26 cellular contexts compared by ENCODE assay signal in the genomic region with DNA sequence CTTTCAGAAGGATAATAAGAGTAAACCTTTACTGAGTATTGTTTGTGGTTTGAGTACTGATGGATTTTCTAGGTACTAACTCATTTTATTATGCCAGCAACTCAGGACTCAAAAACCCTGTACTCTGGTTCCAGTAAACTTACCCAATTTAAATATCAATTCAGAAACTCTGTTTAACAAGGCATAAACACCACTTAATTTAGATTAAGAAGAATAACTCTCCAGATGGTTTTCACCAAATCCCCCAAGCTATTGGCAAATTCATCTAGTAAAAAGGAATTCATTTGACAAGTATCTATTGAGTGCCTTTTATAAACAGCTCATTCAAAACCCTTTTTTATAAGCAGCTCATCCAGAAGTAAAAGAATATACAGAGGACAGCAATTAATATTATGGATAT.
"Had no signal": no experiment of that assay in that cellular context is flagged by ENCODE, and none has a peak within 500 bp of the region (broad histone marks: within the 10 kb centered on the region; RNA-seq: fewer than 3 reads in every experiment).

No MANE protein-coding gene starts in this region.

- H3K9me3 Mint-ChIP-seq: activated CD4-positive, alpha-beta memory T cell treated with anti-CD3 and anti-CD28 coated beads, Interleukin-2, amount 10 ng/mL, durations not matched to agents 7 days and 5 days; activated CD4-positive, alpha-beta T cell treated with anti-CD3 and anti-CD28 coated beads, Interleukin-2, amount 10 ng/mL, durations not matched to agents 7 days and 5 days; activated naive CD4-positive, alpha-beta T cell treated with anti-CD3 and anti-CD28 coated beads, Interleukin-2, amount 10 ng/mL, durations not matched to agents 7 days and 5 days; activated naive CD4-positive, alpha-beta T cell treated with anti-CD3 and anti-CD28 coated beads, Interleukin-2, amount 50 U/mL, for 72 hours; activated naive CD8-positive, alpha-beta T cell treated with anti-CD3 and anti-CD28 coated beads, Interleukin-2, amount 10 ng/mL, durations not matched to agents 7 days and 5 days; activated T-cell treated with anti-CD3 and anti-CD28 coated beads, Interleukin-2, amount 50 U/mL, for 24 hours; activated T-cell treated with anti-CD3 and anti-CD28 coated beads, Interleukin-2, amount 50 U/mL, for 72 hours; dendritic cell treated with granulocyte-macrophage colony-stimulating factor and Interleukin-4, amounts not matched to agents 40 ng/mL and 50 ng/mL, for 4 days had no signal

- H3K4me3 Mint-ChIP-seq: activated CD4-positive, alpha-beta memory T cell treated with anti-CD3 and anti-CD28 coated beads, Interleukin-2, amount 10 ng/mL, durations not matched to agents 7 days and 5 days; activated CD4-positive, alpha-beta T cell treated with anti-CD3 and anti-CD28 coated beads, Interleukin-2, amount 10 ng/mL, durations not matched to agents 7 days and 5 days; activated naive CD4-positive, alpha-beta T cell treated with anti-CD3 and anti-CD28 coated beads, Interleukin-2, amount 10 ng/mL, durations not matched to agents 7 days and 5 days; activated naive CD8-positive, alpha-beta T cell treated with anti-CD3 and anti-CD28 coated beads, Interleukin-2, amount 10 ng/mL, durations not matched to agents 7 days and 5 days; activated T-cell treated with anti-CD3 and anti-CD28 coated beads, Interleukin-2, amount 50 U/mL, for 24 hours; activated T-cell treated with anti-CD3 and anti-CD28 coated beads, Interleukin-2, amount 50 U/mL, for 72 hours; dendritic cell treated with granulocyte-macrophage colony-stimulating factor and Interleukin-4, amounts not matched to agents 40 ng/mL and 50 ng/mL, for 4 days; effector memory CD8-positive, alpha-beta T cell had no signal

- H3K27me3 Mint-ChIP-seq: activated CD4-positive, alpha-beta memory T cell treated with anti-CD3 and anti-CD28 coated beads, Interleukin-2, amount 10 ng/mL, durations not matched to agents 7 days and 5 days; activated CD4-positive, alpha-beta T cell treated with anti-CD3 and anti-CD28 coated beads, Interleukin-2, amount 10 ng/mL, durations not matched to agents 7 days and 5 days; activated naive CD4-positive, alpha-beta T cell treated with anti-CD3 and anti-CD28 coated beads, Interleukin-2, amount 10 ng/mL, durations not matched to agents 7 days and 5 days; activated naive CD8-positive, alpha-beta T cell treated with anti-CD3 and anti-CD28 coated beads, Interleukin-2, amount 10 ng/mL, durations not matched to agents 7 days and 5 days; activated T-cell treated with anti-CD3 and anti-CD28 coated beads, Interleukin-2, amount 50 U/mL, for 24 hours; brain; dendritic cell treated with granulocyte-macrophage colony-stimulating factor and Interleukin-4, amounts not matched to agents 40 ng/mL and 50 ng/mL, for 4 days; effector memory CD8-positive, alpha-beta T cell had no signal

- H3K36me3 Mint-ChIP-seq: activated naive CD4-positive, alpha-beta T cell treated with anti-CD3 and anti-CD28 coated beads, Interleukin-2, amount 10 ng/mL, durations not matched to agents 7 days and 5 days; activated naive CD4-positive, alpha-beta T cell treated with anti-CD3 and anti-CD28 coated beads, Interleukin-2, amount 50 U/mL, for 72 hours; activated naive CD8-positive, alpha-beta T cell treated with anti-CD3 and anti-CD28 coated beads, Interleukin-2, amount 10 ng/mL, durations not matched to agents 7 days and 5 days had no signal

- ATAC-seq: activated naive CD4-positive, alpha-beta T cell treated with anti-CD3 and anti-CD28 coated beads, Interleukin-2, amount 50 U/mL, for 72 hours; activated T-cell treated with anti-CD3 and anti-CD28 coated beads, Interleukin-2, amount 50 U/mL, for 72 hours; effector memory CD8-positive, alpha-beta T cell; gastroesophageal sphincter; heart right ventricle had no signal

- H3K27ac Mint-ChIP-seq: activated CD4-positive, alpha-beta memory T cell treated with anti-CD3 and anti-CD28 coated beads, Interleukin-2, amount 10 ng/mL, durations not matched to agents 7 days and 5 days; activated CD4-positive, alpha-beta T cell treated with anti-CD3 and anti-CD28 coated beads, Interleukin-2, amount 10 ng/mL, durations not matched to agents 7 days and 5 days; activated naive CD4-positive, alpha-beta T cell treated with anti-CD3 and anti-CD28 coated beads, Interleukin-2, amount 10 ng/mL, durations not matched to agents 7 days and 5 days; activated naive CD4-positive, alpha-beta T cell treated with anti-CD3 and anti-CD28 coated beads, Interleukin-2, amount 50 U/mL, for 72 hours; activated naive CD8-positive, alpha-beta T cell treated with anti-CD3 and anti-CD28 coated beads, Interleukin-2, amount 10 ng/mL, durations not matched to agents 7 days and 5 days; activated T-cell treated with anti-CD3 and anti-CD28 coated beads, Interleukin-2, amount 50 U/mL, for 24 hours; activated T-cell treated with anti-CD3 and anti-CD28 coated beads, Interleukin-2, amount 50 U/mL, for 72 hours; dendritic cell treated with granulocyte-macrophage colony-stimulating factor and Interleukin-4, amounts not matched to agents 40 ng/mL and 50 ng/mL, for 4 days; effector memory CD8-positive, alpha-beta T cell had no signal

- H3K4me1 Mint-ChIP-seq: activated CD4-positive, alpha-beta memory T cell treated with anti-CD3 and anti-CD28 coated beads, Interleukin-2, amount 10 ng/mL, durations not matched to agents 7 days and 5 days; activated CD4-positive, alpha-beta T cell treated with anti-CD3 and anti-CD28 coated beads, Interleukin-2, amount 10 ng/mL, durations not matched to agents 7 days and 5 days; activated naive CD4-positive, alpha-beta T cell treated with anti-CD3 and anti-CD28 coated beads, Interleukin-2, amount 10 ng/mL, durations not matched to agents 7 days and 5 days; activated naive CD8-positive, alpha-beta T cell treated with anti-CD3 and anti-CD28 coated beads, Interleukin-2, amount 10 ng/mL, durations not matched to agents 7 days and 5 days had no signal

- DNase-seq: activated CD4-positive, alpha-beta memory T cell treated with anti-CD3 and anti-CD28 coated beads, Interleukin-2, amount 10 ng/mL, durations not matched to agents 7 days and 5 days; activated CD4-positive, alpha-beta T cell treated with anti-CD3 and anti-CD28 coated beads for 1 hour; activated CD4-positive, alpha-beta T cell treated with anti-CD3 and anti-CD28 coated beads for 4 hours; activated CD4-positive, alpha-beta T cell treated with anti-CD3 and anti-CD28 coated beads, Interleukin-2, amount 10 ng/mL, durations not matched to agents 7 days and 5 days; activated CD4-positive, alpha-beta T cell treated with anti-CD3 and anti-CD28 coated beads, Interleukin-2, amount 50 U/mL, for 4 hours; activated CD4-positive, CD25-positive, alpha-beta regulatory T cell; activated CD8-positive, alpha-beta memory T cell treated with anti-CD3 and anti-CD28 coated beads, Interleukin-2, amount 50 U/mL, for 48 hours; activated gamma-delta T cell; activated naive CD4-positive, alpha-beta T cell; activated naive CD4-positive, alpha-beta T cell treated with anti-CD3 and anti-CD28 coated beads, Interleukin-2, amount 10 ng/mL, durations not matched to agents 7 days and 5 days; activated naive CD8-positive, alpha-beta T cell treated with anti-CD3 and anti-CD28 coated beads, Interleukin-2, amount 10 ng/mL, durations not matched to agents 7 days and 5 days; activated T-cell treated with anti-CD3 and anti-CD28 coated beads for 4 hours; activated T-cell treated with anti-CD3 and anti-CD28 coated beads, Interleukin-2, amount 50 U/mL, for 24 hours; activated T-cell treated with anti-CD3 and anti-CD28 coated beads, Interleukin-2, amount 50 U/mL, for 72 hours; central memory CD4-positive, alpha-beta T cell; dorsolateral prefrontal cortex; effector CD4-positive, alpha-beta T cell; effector memory CD8-positive, alpha-beta T cell; esophagus squamous epithelium; foreskin melanocyte; heart right ventricle; T-helper 2 cell had no signal
